ENCODE assay signal across 8 cellular contexts in the genomic region with DNA sequence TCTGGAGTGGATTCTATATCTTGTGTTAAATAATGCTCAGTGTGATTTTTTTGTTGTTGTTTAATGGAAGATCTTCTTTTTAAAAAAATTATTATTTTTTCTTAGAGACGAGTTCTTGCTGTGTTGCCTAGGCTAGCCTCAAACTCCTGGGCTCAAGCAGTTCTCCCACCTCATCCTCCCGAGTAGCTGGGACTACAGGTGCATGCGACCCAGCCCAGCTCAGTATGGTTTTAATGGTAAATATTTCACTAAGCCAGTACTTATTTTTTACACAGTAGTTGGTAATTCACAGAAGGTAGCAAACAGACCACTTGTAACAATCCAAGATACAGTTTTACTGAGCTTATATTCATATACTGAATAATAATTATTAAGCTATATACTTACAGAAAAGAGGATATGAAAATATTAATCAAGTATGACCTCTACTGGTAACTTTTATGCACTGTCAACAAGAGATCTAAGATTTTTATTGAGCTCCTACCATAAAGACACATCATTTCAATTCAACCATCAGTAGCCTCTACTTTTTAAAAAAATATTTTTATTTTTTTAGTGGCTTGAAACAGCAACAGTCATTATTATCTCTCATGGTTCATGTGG. TPM values are rescaled to one million over a fixed set of nuclear protein-coding genes. Genes with fewer than 3 reads are reported as not detected.
DNase-seq lines count a peak whose midpoint lies in the region; ATAC-seq and TF ChIP-seq lines count a peak whose summit lies in the region.

No MANE protein-coding gene starts in this region.

- CTCF ChIA-PET in Calu3 (lab: Charles Lee), result interaction anchor here (0.5 to 2.1 kb wide), 31 partner anchors 8 to 587 kb away, joined by 3 to 40 read pairs (median 4); a partner anchor contains a TSS

- 69 to 80% (median 74%) methylated on average over 3 of the region's 3 CpGs for WGBS in adrenal gland, 4 donors

- no peaks in the 10 kb centered on the region for H3K9me3 ChIP-seq in adrenal gland (replicated peaks in 1 of 3)

- no peak for TF ChIP-seq POLR2A in adrenal gland (IDR thresholded peaks at IDR 0.05)

- peaks cover 0 to 16% of the 10 kb centered on the region in 2 donors for H3K36me3 ChIP-seq in adrenal gland (replicated peaks in 1 of 2)

- no TSS peak for BruUV-seq in Calu3 (replicated peaks; lab: Mats Ljungman, UMichigan)

- no peak overlapping the region for H3K4me3 ChIP-seq in adrenal gland

- peaks cover 2% of the 10 kb centered on the region for H3K9me3 Mint-ChIP-seq in Calu3 (ENCODE audit: low read depth, unreplicated experiment)

- ATAC-seq in HG03571 (IDR thresholded peaks at IDR 0.05; ENCODE audit: unreplicated experiment), result peak; percentile 53
- ATAC-seq in GM19452 (IDR thresholded peaks at IDR 0.05; ENCODE audit: unreplicated experiment), result no peak
- no peak for ATAC-seq in GM21528 (IDR thresholded peaks at IDR 0.05; ENCODE audit: low FRiP score, unreplicated experiment)
- ATAC-seq in HG02623 (IDR thresholded peaks at IDR 0.05; ENCODE audit: unreplicated experiment), result no peak

- H3K36me3 Mint-ChIP-seq in Calu3 (ENCODE audit: insufficient read depth, unreplicated experiment), result no peaks in the 10 kb centered on the region

- no peaks in the 10 kb centered on the region for H3K27me3 ChIP-seq in adrenal gland

- intact Hi-C loops in Calu3 (cut with micrococcal nuclease; ENCODE audit: unreplicated experiment) (loop anchor here (1.0 to 10.0 kb wide), 3 partner anchors 199 to 578 kb away; a partner anchor contains a TSS), adrenal gland (cut with DNase I) (loop anchor here in 1 of 2 donors (10.0 kb wide), 1 partner anchor 378 kb away; no protein-coding TSS in a partner anchor)

- no peaks in the 10 kb centered on the region for H3K27me3 Mint-ChIP-seq in Calu3 (ENCODE audit: unreplicated experiment)

- no peak for DNase-seq in Calu3
- DNase-seq in adrenal gland, result no peak
- DNase-seq in left kidney (ENCODE audit: low read depth, low spot score), result peak; percentile 9
- DNase-seq in activated gamma-delta T cell (lab: John Stamatoyannopoulos, UW), result no peak

- no peak overlapping the region for H3K27ac Mint-ChIP-seq in Calu3 (ENCODE audit: unreplicated experiment)

- H3K27ac ChIP-seq in adrenal gland, result no peak overlapping the region

- TF ChIP-seq CTCF in Calu3 (IDR thresholded peaks at IDR 0.05; ENCODE audit: unreplicated experiment) (peak; percentile 40), adrenal gland (IDR thresholded peaks at IDR 0.05) (peak; percentile 32 to 64 (median 56))

- H3K4me1 Mint-ChIP-seq in Calu3 (ENCODE audit: low read depth, unreplicated experiment), result peaks cover 34% of the 10 kb centered on the region

- H3K4me1 ChIP-seq in adrenal gland (replicated peaks in 1 of 2), result no peaks in the 10 kb centered on the region

- H3K4me3 Mint-ChIP-seq in Calu3 (ENCODE audit: low read depth, unreplicated experiment), result no peak overlapping the region

RNA-seq across cellular contexts. Expression of a gene that starts 6.1 kb away (rescaled TPM):
- total RNA-seq in Calu3 (2022) (1,185 and 1,281 TPM in 2 replicates), adrenal gland (100 to 1,000 TPM; 286 to 562 (median 405) TPM)
- polyA plus RNA-seq in adrenal gland, result 100 to 1,000 TPM in 2 of 3 donors, 10 to 100 TPM in 1; 59.5 to 465 (median 103) TPM

RNA-seq across cellular contexts. Expression of a gene that starts 32.0 kb away (rescaled TPM):
- 24.3 and 27.8 TPM in 2 replicates for total RNA-seq in Calu3 (2022)
- 10 to 100 TPM; 25.0 to 45.4 (median 39.3) TPM for total RNA-seq in adrenal gland
- 10 to 100 TPM; 20.7 to 54.7 (median 21.6) TPM for polyA plus RNA-seq in adrenal gland

RNA-seq across cellular contexts. Expression of a gene that starts 41.7 kb away (rescaled TPM):
- total RNA-seq in Calu3 (2022) (5.8 and 7.6 TPM in 2 replicates), adrenal gland (not detected)
- polyA plus RNA-seq in adrenal gland, result under 1 TPM in 1 of 3 donors, not detected in 2; 0.27 TPM
